ENCODE assay signal across 15 cellular contexts in genomic region chrX:19629541-19629940, GRCh38.
DNase-seq lines count a peak whose midpoint lies in the region; ATAC-seq, FAIRE-seq and TF ChIP-seq lines count a peak whose summit lies in the region.
"Had no signal": no experiment of that assay in that cellular context is flagged by ENCODE, and none has a peak within 500 bp of the region (broad histone marks: within the 10 kb centered on the region; RNA-seq: fewer than 3 reads in every experiment).

No MANE protein-coding gene starts in this region.

- peaks cover 3% of the 10 kb centered on the region for H3K27me3 Mint-ChIP-seq in activated T-helper 1 cell treated with anti-CD3 and anti-CD28 coated beads, Interleukin-12 subunit alpha, Interleukin-12 subunit beta, Interleukin-2, Interleukin-4 antibody, amounts not matched to agents 30 ng/mL and 10 ng/mL and 1 ng/mL, durations not matched to agents 14 hours and 24 hours and 36 hours (ENCODE audit: insufficient read depth)
- H3K27me3 Mint-ChIP-seq: activated naive CD8-positive, alpha-beta T cell treated with anti-CD3 and anti-CD28 coated beads for 36 hours had no signal

- no peak overlapping the region for H3K4me3 Mint-ChIP-seq in activated T-helper 1 cell treated with anti-CD3 and anti-CD28 coated beads, Interleukin-12 subunit alpha, Interleukin-12 subunit beta, Interleukin-2, Interleukin-4 antibody, amounts not matched to agents 30 ng/mL and 10 ng/mL and 1 ng/mL, durations not matched to agents 14 hours and 24 hours and 36 hours
- H3K4me3 Mint-ChIP-seq: activated naive CD8-positive, alpha-beta T cell treated with anti-CD3 and anti-CD28 coated beads for 36 hours; CD14-positive monocyte had no signal

- peak overlapping the region; percentile 83 for H3K27ac Mint-ChIP-seq in activated T-helper 1 cell treated with anti-CD3 and anti-CD28 coated beads, Interleukin-12 subunit alpha, Interleukin-12 subunit beta, Interleukin-2, Interleukin-4 antibody, amounts not matched to agents 30 ng/mL and 10 ng/mL and 1 ng/mL, durations not matched to agents 14 hours and 24 hours and 36 hours
- H3K27ac Mint-ChIP-seq: activated naive CD8-positive, alpha-beta T cell treated with anti-CD3 and anti-CD28 coated beads for 36 hours had no signal

- no peak for TF ChIP-seq POLR2A in GM12892 (IDR thresholded peaks at IDR 0.05; ENCODE audit: low read depth, low read length)

- DNase-seq in GM12892 (ENCODE audit: insufficient read length) (peak; percentile 13), H4 (ENCODE audit: low spot score) (no peak), HuH-7 (ENCODE audit: low spot score) (no peak), coronary artery (ENCODE audit: low spot score) (no peak)
- DNase-seq in activated T-helper 1 cell treated with anti-CD3 and anti-CD28 coated beads, Interleukin-12 subunit alpha, Interleukin-12 subunit beta, Interleukin-2, Interleukin-4 antibody, amounts not matched to agents 30 ng/mL and 10 ng/mL and 1 ng/mL, durations not matched to agents 14 hours and 24 hours and 36 hours (ENCODE audit: low spot score), result no peak
- no peak for DNase-seq in central memory CD4-positive, alpha-beta T cell
- DNase-seq: activated naive CD8-positive, alpha-beta T cell treated with anti-CD3 and anti-CD28 coated beads for 36 hours; hippocampal formation; NCI-H1417 treated with DMSO at 0.1 percent for 48 hours; stimulated activated CD8-positive, alpha-beta memory T cell treated with anti-CD3 and anti-CD28 coated beads, Interleukin-4, amount 100 ng/mL, for 48 hours had no signal

- peak; percentile 77 for ATAC-seq in GM19452 (IDR thresholded peaks at IDR 0.05; ENCODE audit: unreplicated experiment)
- ATAC-seq in HG02885 (IDR thresholded peaks at IDR 0.05; ENCODE audit: poor library complexity, unreplicated experiment), result peak; percentile 71
- ATAC-seq: Panc1 had no signal

- TF ChIP-seq CTCF in coronary artery (IDR thresholded peaks at IDR 0.05), result no peak

- peaks cover 62% of the 10 kb centered on the region for H3K4me1 Mint-ChIP-seq in activated T-helper 1 cell treated with anti-CD3 and anti-CD28 coated beads, Interleukin-12 subunit alpha, Interleukin-12 subunit beta, Interleukin-2, Interleukin-4 antibody, amounts not matched to agents 30 ng/mL and 10 ng/mL and 1 ng/mL, durations not matched to agents 14 hours and 24 hours and 36 hours (ENCODE audit: low read depth)

- FAIRE-seq in GM12892 (lab: Jason Lieb, UNC), result peak; percentile 91

- H3K27ac ChIP-seq in coronary artery, result no peak overlapping the region
- H3K27ac ChIP-seq: VCaP had no signal

- intact Hi-C loops in activated T-helper 1 cell treated with anti-CD3 and anti-CD28 coated beads, Interleukin-12 subunit alpha, Interleukin-12 subunit beta, Interleukin-2, Interleukin-4 antibody, amounts not matched to agents 30 ng/mL and 10 ng/mL and 1 ng/mL, durations not matched to agents 14 hours and 24 hours and 36 hours (cut with micrococcal nuclease), result loop anchor here (5.0 to 10.0 kb wide), 3 partner anchors 37 to 168 kb away; no protein-coding TSS in a partner anchor

- no peak overlapping the region for H3K4me3 ChIP-seq in coronary artery

- no peaks in the 10 kb centered on the region for H3K9me3 Mint-ChIP-seq in activated T-helper 1 cell treated with anti-CD3 and anti-CD28 coated beads, Interleukin-12 subunit alpha, Interleukin-12 subunit beta, Interleukin-2, Interleukin-4 antibody, amounts not matched to agents 30 ng/mL and 10 ng/mL and 1 ng/mL, durations not matched to agents 14 hours and 24 hours and 36 hours
- H3K9me3 Mint-ChIP-seq: activated naive CD8-positive, alpha-beta T cell treated with anti-CD3 and anti-CD28 coated beads for 36 hours had no signal

- H3K36me3 Mint-ChIP-seq in activated T-helper 1 cell treated with anti-CD3 and anti-CD28 coated beads, Interleukin-12 subunit alpha, Interleukin-12 subunit beta, Interleukin-2, Interleukin-4 antibody, amounts not matched to agents 30 ng/mL and 10 ng/mL and 1 ng/mL, durations not matched to agents 14 hours and 24 hours and 36 hours (ENCODE audit: low read depth), result peaks cover 25% of the 10 kb centered on the region
